In the genomic region with DNA sequence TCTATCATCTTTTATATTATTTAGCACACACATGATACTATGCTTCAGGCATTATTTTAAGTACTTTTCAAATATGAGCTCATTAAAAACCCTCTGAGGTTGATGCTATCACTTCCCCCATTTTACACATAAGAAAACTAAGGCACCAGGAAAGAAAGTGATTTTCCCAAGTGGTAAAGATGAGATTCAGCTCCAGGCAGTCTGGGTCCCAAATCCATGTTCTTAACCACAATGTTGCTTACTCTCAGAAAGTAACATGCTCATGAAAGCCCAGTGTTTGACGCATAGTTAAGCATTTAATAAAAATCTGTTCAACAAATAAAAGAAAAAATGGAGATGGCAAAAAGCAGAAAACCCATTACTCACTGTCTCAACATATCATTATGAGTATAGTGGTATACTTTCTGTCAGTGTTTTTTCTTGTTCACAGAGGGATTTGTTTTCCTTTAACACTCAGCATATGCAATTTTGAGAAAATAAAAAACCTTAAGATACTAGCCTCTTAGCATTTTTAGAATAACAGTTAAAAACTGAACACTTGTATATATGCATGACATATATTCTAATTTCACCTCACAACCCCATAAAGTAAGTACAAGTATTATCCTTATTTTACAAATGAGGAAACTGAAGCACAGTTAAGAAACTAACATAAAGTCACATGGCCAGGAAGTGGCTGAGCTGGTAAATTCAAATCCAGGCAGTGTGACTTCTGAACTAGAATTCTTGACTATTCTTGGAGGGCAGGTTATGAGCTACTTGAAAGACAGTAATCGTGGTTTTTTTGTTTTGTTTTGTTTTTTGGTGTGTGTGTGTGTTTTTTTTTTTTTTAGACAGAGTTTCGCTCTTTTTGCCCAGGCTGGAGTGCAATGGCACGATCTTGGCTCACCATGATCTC, we compare ENCODE assay signal across 8 cellular contexts. TPM values are rescaled to one million over a fixed set of nuclear protein-coding genes. Genes with fewer than 3 reads are reported as not detected.
DNase-seq lines count a peak whose midpoint lies in the region; ATAC-seq and TF ChIP-seq lines count a peak whose summit lies in the region.

No MANE protein-coding gene starts in this region.

- H3K27ac ChIP-seq in lower lobe of right lung, result no peak overlapping the region

- peak; percentile 80 for ATAC-seq in GM21723 (IDR thresholded peaks at IDR 0.05; ENCODE audit: unreplicated experiment)
- ATAC-seq in lower lobe of right lung, result peak; percentile 25 to 59
- ATAC-seq in HG03139 (IDR thresholded peaks at IDR 0.05; ENCODE audit: unreplicated experiment), result no peak

- no peaks in the 10 kb centered on the region for H3K36me3 ChIP-seq in GM06990 (ENCODE audit: control insufficient read depth, insufficient read depth, low read length)
- H3K36me3 ChIP-seq in lower lobe of right lung, result no peaks in the 10 kb centered on the region

- no peaks in the 10 kb centered on the region for H3K9me3 ChIP-seq in lower lobe of right lung

- TF ChIP-seq CTCF in GM06990 (IDR thresholded peaks at IDR 0.05; ENCODE audit: insufficient read depth, low read length, poor library complexity, severe bottlenecking) (no peak), lower lobe of right lung (IDR thresholded peaks at IDR 0.05) (no peak)

- H3K27me3 ChIP-seq in GM06990 (replicated peaks; ENCODE audit: control insufficient read depth, insufficient read depth, low read length) (no peaks in the 10 kb centered on the region), lower lobe of right lung (ENCODE audit: low read depth) (no peaks in the 10 kb centered on the region)

- DNase-seq in GM06990 (ENCODE audit: extremely low read depth, insufficient read length) (peak; percentile 57), NOMO-1 treated with dmso at 0.1 percent for 144 hours (lab: John Stamatoyannopoulos, UW; ENCODE audit: unreplicated experiment) (peak; percentile 25), lower lobe of right lung (no peak), NCI-H69 (lab: John Stamatoyannopoulos, UW) (no peak), GOT3 (lab: John Stamatoyannopoulos, UW) (no peak)
- DNase-seq in stimulated activated CD8-positive, alpha-beta memory T cell treated with anti-CD3 and anti-CD28 coated beads, Interleukin-4, amount 100 ng/mL, for 48 hours, result no peak

- H3K4me3 ChIP-seq in GM06990 (replicated peaks; ENCODE audit: low read depth, low read length) (no peak overlapping the region), lower lobe of right lung (no peak overlapping the region)

- intact Hi-C loops in lower lobe of right lung (cut with DNase I), result no loop called here

- H3K4me1 ChIP-seq in lower lobe of right lung, result peaks cover 35% of the 10 kb centered on the region

RNA-seq across cellular contexts. Expression of gene PEAK1, which starts 10.4 kb away (rescaled TPM):
- total RNA-seq in lower lobe of right lung, result 112 TPM

RNA-seq across cellular contexts. Expression of gene HMG20A, which starts 11.2 kb away (rescaled TPM):
- 40.9 TPM for total RNA-seq in lower lobe of right lung

Comparison
In these comparisons a context has a peak if more than half of its experiments do, and no peak if none do; other contexts are left out.
1. DNase-seq: peak in GM06990 (single experiment) and NOMO-1 treated with dmso at 0.1 percent for 144 hours (single experiment); none in lower lobe of right lung (single experiment), NCI-H69 (single experiment), stimulated activated CD8-positive, alpha-beta memory T cell treated with anti-CD3 and anti-CD28 coated beads, Interleukin-4, amount 100 ng/mL, for 48 hours (single experiment) and GOT3 (single experiment).